In genomic region chr10:74213571-74214162, GRCh38 we compare ENCODE assay signal across 9 cellular contexts.
DNase-seq lines count a peak whose midpoint lies in the region; ATAC-seq, FAIRE-seq and TF ChIP-seq lines count a peak whose summit lies in the region.
"Had no signal": no experiment of that assay in that cellular context is flagged by ENCODE, and none has a peak within 500 bp of the region (broad histone marks: within the 10 kb centered on the region; RNA-seq: fewer than 3 reads in every experiment).

No MANE protein-coding gene starts in this region.

- H3K36me3 ChIP-seq in A673 (ENCODE audit: insufficient read depth, low read length, poor library complexity, severe bottlenecking) (no peaks in the 10 kb centered on the region), HepG2 (replicated peaks in 1 of 2; ENCODE audit: control insufficient read depth in 1 of 2, insufficient read depth in 2 of 2, low read length in 2 of 2) (peaks cover 2 to 6% of the 10 kb centered on the region in 2 experiments; a peak in 2 of 5 replicates)

- H2AFZ ChIP-seq in HepG2 (ENCODE audit: low read length): no peak overlapping the region

- no peak for TF ChIP-seq POLR2A in HepG2 (IDR thresholded peaks at IDR 0.05; ENCODE audit: insufficient read depth in 1 of 2, low read depth in 2 of 2, low read length in 2 of 2)

- H3K79me2 ChIP-seq in HepG2 (ENCODE audit: insufficient read depth, low read length): peaks cover 53% of the 10 kb centered on the region

- H3K9me3 ChIP-seq in A673 (ENCODE audit: low read depth, low read length, poor library complexity, severe bottlenecking) (no peaks in the 10 kb centered on the region), HepG2 (ENCODE audit: low read length) (no peaks in the 10 kb centered on the region)

- no peak for TF ChIP-seq RAD21 in HepG2 (CRISPR knock-in tag; IDR thresholded peaks at IDR 0.05)

- peak; percentile 65; the same call in 2 of the 3 replicates for ATAC-seq in HepG2
- ATAC-seq in GM18498 (IDR thresholded peaks at IDR 0.05; ENCODE audit: unreplicated experiment): no peak
- ATAC-seq: left colon had no signal

- TF ChIP-seq EP300 in HepG2 (IDR thresholded peaks at IDR 0.05; ENCODE audit: low read depth in 2 of 2, low read length in 2 of 2): no peak
- no peak for TF ChIP-seq EP300 in HepG2 (CRISPR knock-in tag; IDR thresholded peaks at IDR 0.05; ENCODE audit: borderline replicate concordance)

- DNase-seq in A673 (ENCODE audit: low spot score): peak; percentile 64
- peak; percentile 67 for DNase-seq in GM03348 (ENCODE audit: low spot score)
- peak; percentile 31 for DNase-seq in RPMI7951 (ENCODE audit: low read depth)
- DNase-seq in astrocyte of the spinal cord (ENCODE audit: low read depth, low spot score): peak; percentile 63
- DNase-seq in HepG2 (ENCODE audit: low spot score): peak; percentile 48
- DNase-seq in SK-N-DZ (ENCODE audit: low spot score): no peak
- DNase-seq in RCC 7860 (ENCODE audit: low spot score): no peak

- WGBS in HepG2 (ENCODE audit: low lambda C conversion rate): 85% methylated on average over 3 of the region's 3 CpGs

- in situ Hi-C loops in astrocyte of the spinal cord (cut with HindIII; ENCODE audit: low sequenced_read_pairs): no loop called here
- in situ Hi-C loops in HepG2 (cut with HindIII; ENCODE audit: extremely low pct_ligation_motif_present, low pct_unique_long_range_greater_than_20kb): no loop called here

- H3K27me3 ChIP-seq in A673 (replicated peaks; ENCODE audit: insufficient read depth, low read depth, low read length, poor library complexity): no peaks in the 10 kb centered on the region
- H3K27me3 ChIP-seq in HepG2 (ENCODE audit: control insufficient read depth in 1 of 2, insufficient read depth in 2 of 2, low read length in 2 of 2): no peaks in the 10 kb centered on the region

- intact Hi-C loops in A673 (cut with micrococcal nuclease; ENCODE audit: unreplicated experiment): no loop called here
- intact Hi-C loops in HepG2 (cut with micrococcal nuclease; ENCODE audit: unreplicated experiment): loop anchor here (10.0 kb wide), 1 partner anchor 59 kb away; the partner anchor contains the start of genes ADK and AP3M1

- FAIRE-seq in HepG2 (lab: Jason Lieb, UNC) (no peak), RCC 7860 (lab: Jason Lieb, UNC) (no peak)

- peak; percentile 82 for TF ChIP-seq CTCF in A673 (conservative IDR thresholded peaks at IDR 0.05; ENCODE audit: low read depth, low read length)
- peak; percentile 78 for TF ChIP-seq CTCF in astrocyte of the spinal cord (IDR thresholded peaks at IDR 0.05; ENCODE audit: low read depth, low read length)
- TF ChIP-seq CTCF in HepG2 (CRISPR knock-in tag; IDR thresholded peaks at IDR 0.05): peak; percentile 53

- H4K20me1 ChIP-seq in HepG2 (ENCODE audit: insufficient read depth, low read length): peaks cover 10% of the 10 kb centered on the region; the same call in 1 of the 2 replicates

- BruUV-seq in A673 (replicated peaks; lab: Mats Ljungman, UMichigan) (no TSS peak), HepG2 (replicated peaks; lab: Mats Ljungman, UMichigan) (no TSS peak)

- H3K4me2 ChIP-seq in HepG2 (ENCODE audit: low read depth, low read length): no peak overlapping the region

- POLR2A ChIA-PET in A673 (lab: Charles Lee; ENCODE audit: low non-redundant PET): no interaction called here
- POLR2A ChIA-PET in HepG2 (lab: Yijun Ruan, JAX): interaction anchor here (0.9 to 1.7 kb wide), 2 partner anchors 37 to 62 kb away, joined by 3 to 4 read pairs; partner anchors contain the start of gene ADK

- H3K27ac ChIP-seq in A673 (ENCODE audit: low read depth, low read length, poor library complexity, severe bottlenecking) (no peak overlapping the region), HepG2 (ENCODE audit: extremely low read length, insufficient read depth, low read length) (no peak overlapping the region)

- CTCF ChIA-PET in A673 (lab: Charles Lee) (no interaction called here), HepG2 (lab: Yijun Ruan, JAX; ENCODE audit: low intra/inter-chr PET ratio, low total read pairs) (interaction anchor here (1.1 kb wide), 1 partner anchor 61 kb away, joined by 5 read pairs; no protein-coding TSS in a partner anchor)

- no peak overlapping the region for H3K4me3 ChIP-seq in A673 (ENCODE audit: low read depth, low read length, poor library complexity, severe bottlenecking)
- no peak overlapping the region for H3K4me3 ChIP-seq in astrocyte of the spinal cord (ENCODE audit: low read depth, low read length)
- no peak overlapping the region for H3K4me3 ChIP-seq in HepG2 (replicated peaks in 1 of 3; ENCODE audit: insufficient read depth in 1 of 3, low read depth in 2 of 3, low read length in 3 of 3)

- no peak overlapping the region for H3K9ac ChIP-seq in HepG2 (ENCODE audit: insufficient read depth, low read depth, low read length)

- peaks cover 13% of the 10 kb centered on the region for H3K4me1 ChIP-seq in A673 (ENCODE audit: insufficient read depth, low read length, poor library complexity, severe bottlenecking)
- no peaks in the 10 kb centered on the region for H3K4me1 ChIP-seq in HepG2 (ENCODE audit: insufficient read depth, low read length)

TF ChIP-seq in HepG2, 621 proteins besides CTCF, POLR2A, EP300 and RAD21 (continues in another document):
- TF ChIP-seq THAP8 (CRISPR knock-in tag; IDR thresholded peaks at IDR 0.05; ENCODE audit: borderline replicate concordance) (no peak), KAT7 (CRISPR knock-in tag; IDR thresholded peaks at IDR 0.05; ENCODE audit: borderline replicate concordance) (no peak), ATF4 (CRISPR knock-in tag; IDR thresholded peaks at IDR 0.05) (peak in 1 of 2 experiments; percentile 87; a peak in 2 of 4 replicates), ZNF546 (CRISPR knock-in tag; conservative IDR thresholded peaks at IDR 0.05) (no peak), ZNF30 (CRISPR knock-in tag; IDR thresholded peaks at IDR 0.05) (no peak), STAG1 (CRISPR knock-in tag; IDR thresholded peaks at IDR 0.05) (peak; percentile 44), ARNT2 (CRISPR knock-in tag; IDR thresholded peaks at IDR 0.05; ENCODE audit: low read depth) (no peak), ZNF543 (CRISPR knock-in tag; IDR thresholded peaks at IDR 0.05) (no peak)
- TF ChIP-seq, protein P1, sequence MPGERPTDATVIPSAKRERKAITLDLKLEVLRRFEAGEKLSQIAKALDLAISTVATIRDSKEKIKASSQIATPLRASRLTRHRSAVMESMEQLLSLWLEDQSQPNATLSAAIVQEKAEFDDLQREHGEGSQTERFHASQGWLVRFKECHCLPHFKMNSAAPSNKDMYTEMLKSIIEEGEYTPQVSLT (CRISPR knock-in tag; IDR thresholded peaks at IDR 0.05; ENCODE audit: borderline replicate concordance, low read depth): no peak
- TF ChIP-seq, protein P2, sequence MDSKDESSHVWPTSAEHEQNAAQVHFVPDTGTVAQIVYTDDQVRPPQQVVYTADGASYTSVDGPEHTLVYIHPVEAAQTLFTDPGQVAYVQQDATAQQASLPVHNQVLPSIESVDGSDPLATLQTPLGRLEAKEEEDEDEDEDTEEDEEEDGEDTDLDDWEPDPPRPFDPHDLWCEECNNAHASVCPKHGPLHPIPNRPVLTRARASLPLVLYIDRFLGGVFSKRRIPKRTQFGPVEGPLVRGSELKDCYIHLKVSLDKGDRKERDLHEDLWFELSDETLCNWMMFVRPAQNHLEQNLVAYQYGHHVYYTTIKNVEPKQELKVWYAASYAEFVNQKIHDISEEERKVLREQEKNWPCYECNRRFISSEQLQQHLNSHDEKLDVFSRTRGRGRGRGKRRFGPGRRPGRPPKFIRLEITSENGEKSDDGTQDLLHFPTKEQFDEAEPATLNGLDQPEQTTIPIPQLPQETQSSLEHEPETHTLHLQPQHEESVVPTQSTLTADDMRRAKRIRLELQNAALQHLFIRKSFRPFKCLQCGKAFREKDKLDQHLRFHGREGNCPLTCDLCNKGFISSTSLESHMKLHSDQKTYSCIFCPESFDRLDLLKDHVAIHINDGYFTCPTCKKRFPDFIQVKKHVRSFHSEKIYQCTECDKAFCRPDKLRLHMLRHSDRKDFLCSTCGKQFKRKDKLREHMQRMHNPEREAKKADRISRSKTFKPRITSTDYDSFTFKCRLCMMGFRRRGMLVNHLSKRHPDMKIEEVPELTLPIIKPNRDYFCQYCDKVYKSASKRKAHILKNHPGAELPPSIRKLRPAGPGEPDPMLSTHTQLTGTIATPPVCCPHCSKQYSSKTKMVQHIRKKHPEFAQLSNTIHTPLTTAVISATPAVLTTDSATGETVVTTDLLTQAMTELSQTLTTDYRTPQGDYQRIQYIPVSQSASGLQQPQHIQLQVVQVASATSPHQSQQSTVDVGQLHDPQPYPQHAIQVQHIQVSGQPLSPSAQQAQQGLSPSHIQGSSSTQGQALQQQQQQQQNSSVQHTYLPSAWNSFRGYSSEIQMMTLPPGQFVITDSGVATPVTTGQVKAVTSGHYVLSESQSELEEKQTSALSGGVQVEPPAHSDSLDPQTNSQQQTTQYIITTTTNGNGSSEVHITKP (CRISPR knock-in tag; IDR thresholded peaks at IDR 0.05; ENCODE audit: low read depth): no peak
- TF ChIP-seq, protein P3, sequence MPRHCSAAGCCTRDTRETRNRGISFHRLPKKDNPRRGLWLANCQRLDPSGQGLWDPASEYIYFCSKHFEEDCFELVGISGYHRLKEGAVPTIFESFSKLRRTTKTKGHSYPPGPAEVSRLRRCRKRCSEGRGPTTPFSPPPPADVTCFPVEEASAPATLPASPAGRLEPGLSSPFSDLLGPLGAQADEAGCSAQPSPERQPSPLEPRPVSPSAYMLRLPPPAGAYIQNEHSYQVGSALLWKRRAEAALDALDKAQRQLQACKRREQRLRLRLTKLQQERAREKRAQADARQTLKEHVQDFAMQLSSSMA (CRISPR knock-in tag; IDR thresholded peaks at IDR 0.05): no peak

Comparison
In these comparisons a context has a peak if more than half of its experiments do, and no peak if none do; other contexts are left out.
1. DNase-seq: peak in A673 (single experiment), GM03348 (single experiment), RPMI7951 (single experiment), astrocyte of the spinal cord (single experiment) and HepG2 (single experiment); none in SK-N-DZ (single experiment) and RCC 7860 (single experiment).
2. Peak in every context shown above with its lines, with median percentiles within 50 percentile points of each other: CTCF ChIP-seq.